ENCODE assay signal across 8 cellular contexts in genomic region chr11:45917286-45917622, GRCh38. TPM values are rescaled to one million over a fixed set of nuclear protein-coding genes. Genes with fewer than 3 reads are reported as not detected.
DNase-seq lines count a peak whose midpoint lies in the region; ATAC-seq and TF ChIP-seq lines count a peak whose summit lies in the region.

No MANE protein-coding gene starts in this region.

- no peaks in the 10 kb centered on the region for H3K9me3 Mint-ChIP-seq in dendritic cell treated with granulocyte-macrophage colony-stimulating factor and Interleukin-4, amounts not matched to agents 40 ng/mL and 50 ng/mL, for 4 days
- no peaks in the 10 kb centered on the region for H3K9me3 Mint-ChIP-seq in nephron

- peak overlapping the region; percentile 66 for H3K4me3 ChIP-seq in GM12864 (ENCODE audit: low read depth, low read length)
- peak overlapping the region; percentile 99 for H3K4me3 ChIP-seq in Jurkat, Clone E6-1 (ENCODE audit: low read length)

- no peak for DNase-seq in GM12864 (ENCODE audit: low read depth)
- DNase-seq in Jurkat, Clone E6-1 (ENCODE audit: low read depth, low spot score), result no peak
- DNase-seq in HuH-7 (ENCODE audit: low spot score), result no peak
- no peak for DNase-seq in SK-N-DZ (ENCODE audit: low spot score)
- no peak for DNase-seq in stimulated activated CD4-positive, alpha-beta T cell treated with anti-CD3 and anti-CD28 coated beads, Interleukin-2, amount 100 ng/mL, for 48 hours

- H3K27me3 Mint-ChIP-seq in dendritic cell treated with granulocyte-macrophage colony-stimulating factor and Interleukin-4, amounts not matched to agents 40 ng/mL and 50 ng/mL, for 4 days, result peaks cover 21% of the 10 kb centered on the region
- peaks cover 21% of the 10 kb centered on the region for H3K27me3 Mint-ChIP-seq in nephron (ENCODE audit: low read depth)

- intact Hi-C loops in dendritic cell treated with granulocyte-macrophage colony-stimulating factor and Interleukin-4, amounts not matched to agents 40 ng/mL and 50 ng/mL, for 4 days (cut with micrococcal nuclease), result no loop called here

- peak overlapping the region; percentile 98 for H3K27ac Mint-ChIP-seq in dendritic cell treated with granulocyte-macrophage colony-stimulating factor and Interleukin-4, amounts not matched to agents 40 ng/mL and 50 ng/mL, for 4 days
- peak overlapping the region in 1 of 3 experiments; percentile 97 for H3K27ac Mint-ChIP-seq in nephron

- H3K4me3 Mint-ChIP-seq in dendritic cell treated with granulocyte-macrophage colony-stimulating factor and Interleukin-4, amounts not matched to agents 40 ng/mL and 50 ng/mL, for 4 days, result peak overlapping the region; percentile 95
- peak overlapping the region; percentile 89 to 97 (median 94) for H3K4me3 Mint-ChIP-seq in nephron

- ATAC-seq in GM18520 (IDR thresholded peaks at IDR 0.05; ENCODE audit: unreplicated experiment), result no peak

- TF ChIP-seq CTCF in GM12864 (IDR thresholded peaks at IDR 0.05; ENCODE audit: low read depth, low read length, missing control alignments), result no peak
- no peak for TF ChIP-seq CTCF in nephron (IDR thresholded peaks at IDR 0.05; ENCODE audit: unreplicated experiment in 3 of 3)

- peaks cover 59% of the 10 kb centered on the region for H3K36me3 Mint-ChIP-seq in dendritic cell treated with granulocyte-macrophage colony-stimulating factor and Interleukin-4, amounts not matched to agents 40 ng/mL and 50 ng/mL, for 4 days (ENCODE audit: low read depth)
- no peaks in the 10 kb centered on the region for H3K36me3 Mint-ChIP-seq in nephron (ENCODE audit: low read depth)

- peaks cover 23% of the 10 kb centered on the region for H3K4me1 Mint-ChIP-seq in dendritic cell treated with granulocyte-macrophage colony-stimulating factor and Interleukin-4, amounts not matched to agents 40 ng/mL and 50 ng/mL, for 4 days (ENCODE audit: low read depth)
- peaks cover 12% of the 10 kb centered on the region for H3K4me1 Mint-ChIP-seq in nephron

RNA-seq across cellular contexts. Expression of gene PEX16, which starts 0.4 kb away (rescaled TPM):
- 54.9 TPM for polyA plus RNA-seq in Jurkat, Clone E6-1 (2012; ENCODE audit: insufficient read depth, insufficient read length)
- 33.2 and 39.2 TPM in 2 replicates for polyA plus RNA-seq in SK-N-DZ (2014; cell fraction: cytosol; rRNA removed)
- polyA plus RNA-seq in SK-N-DZ (2014; cell fraction: nucleus; rRNA removed), result 49.6 and 62.6 TPM in 2 replicates

RNA-seq across cellular contexts. Expression of gene LARGE2, which starts 5.2 kb away (rescaled TPM):
- 5.8 TPM for polyA plus RNA-seq in Jurkat, Clone E6-1 (2012; ENCODE audit: insufficient read depth, insufficient read length)
- polyA plus RNA-seq in SK-N-DZ (2014; cell fraction: cytosol; rRNA removed), result 5.8 and 11.4 TPM in 2 replicates
- polyA plus RNA-seq in SK-N-DZ (2014; cell fraction: nucleus; rRNA removed), result 10.6 and 13.5 TPM in 2 replicates

RNA-seq across cellular contexts. Expression of gene FREY1, which starts 10.2 kb away (rescaled TPM):
- not detected for polyA plus RNA-seq in Jurkat, Clone E6-1 (2012; ENCODE audit: insufficient read depth, insufficient read length)
- polyA plus RNA-seq in SK-N-DZ (2014; cell fraction: cytosol; rRNA removed), result not detected in 2 replicates
- 0.60 and 2.4 TPM in 2 replicates for polyA plus RNA-seq in SK-N-DZ (2014; cell fraction: nucleus; rRNA removed)

RNA-seq across cellular contexts. Expression of gene MAPK8IP1, which starts 31.8 kb away (rescaled TPM):
- polyA plus RNA-seq in Jurkat, Clone E6-1 (2012; ENCODE audit: insufficient read depth, insufficient read length), result not detected
- polyA plus RNA-seq in SK-N-DZ (2014; cell fraction: cytosol; rRNA removed), result 32.5 and 34.1 TPM in 2 replicates
- 28.6 and 30.1 TPM in 2 replicates for polyA plus RNA-seq in SK-N-DZ (2014; cell fraction: nucleus; rRNA removed)
